ENCODE assay signal across 12 cellular contexts in genomic region chr3:182484682-182485081, GRCh38.
"Had no signal": no experiment of that assay in that cellular context is flagged by ENCODE, and none has a peak within 500 bp of the region (broad histone marks: within the 10 kb centered on the region; RNA-seq: fewer than 3 reads in every experiment).

No MANE protein-coding gene starts in this region.

- H3K4me3 ChIP-seq: adrenal gland, colonic mucosa, heart left ventricle, transverse colon had no signal

- H3K27ac ChIP-seq: adrenal gland, colonic mucosa, heart left ventricle, transverse colon had no signal

- H3K4me1 ChIP-seq: adrenal gland, colonic mucosa, heart left ventricle had no signal

- H3K9me3 ChIP-seq: adrenal gland, colonic mucosa, heart left ventricle, transverse colon had no signal

- H3K27me3 ChIP-seq: adrenal gland, colonic mucosa, transverse colon had no signal

- H3K36me3 ChIP-seq: adrenal gland, colonic mucosa, heart left ventricle, transverse colon had no signal

- DNase-seq: activated CD4-positive, CD25-positive, alpha-beta regulatory T cell; activated naive CD4-positive, alpha-beta T cell treated with anti-CD3 and anti-CD28 coated beads, Interleukin-2, amount 50 U/mL, for 16 hours; adrenal gland; caudate nucleus; colonic mucosa; heart left ventricle; left colon; natural killer cell; stimulated activated CD4-positive, alpha-beta T cell treated with anti-CD3 and anti-CD28 coated beads, Interleukin-2, amount 100 ng/mL, for 24 hours; stimulated activated naive CD4-positive, alpha-beta T cell; substantia nigra; transverse colon had no signal
